In the genomic region with DNA sequence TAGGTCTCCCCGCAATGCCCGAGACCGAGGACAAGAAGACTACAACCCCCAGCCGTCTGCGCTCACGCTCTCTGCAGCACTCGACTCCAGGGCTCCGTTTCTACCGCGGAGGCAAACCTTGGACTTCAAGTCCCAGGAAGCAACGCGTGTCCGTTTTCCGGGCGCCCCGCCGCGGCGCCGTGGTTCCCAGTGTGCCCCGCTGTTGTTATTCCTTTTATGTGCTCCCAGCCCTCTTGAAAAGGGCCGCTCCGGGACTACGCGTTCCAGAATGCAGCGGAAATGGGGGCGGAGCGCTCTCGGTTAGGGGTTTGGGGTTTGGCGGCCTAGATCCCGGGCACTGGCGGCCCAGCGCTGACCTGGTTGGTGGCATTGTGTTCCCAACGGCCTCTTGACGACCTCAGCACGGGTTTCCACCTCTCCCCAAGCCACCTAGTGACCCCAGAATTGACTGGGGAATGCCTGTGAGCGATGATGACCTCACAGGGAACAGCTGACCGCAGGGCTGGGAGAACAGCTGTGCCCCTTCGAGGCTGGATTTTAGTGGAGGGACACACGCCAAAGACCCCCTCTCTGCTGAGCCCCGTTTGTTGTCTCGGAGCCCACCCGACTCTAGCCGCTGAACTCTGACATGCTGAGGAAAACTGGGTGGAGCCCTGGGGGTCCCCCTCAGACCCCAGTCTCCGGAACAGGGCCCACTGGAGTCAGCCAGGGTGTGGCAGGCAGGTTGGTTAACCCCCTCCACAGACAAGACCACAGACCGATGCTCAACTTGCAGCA, we compare ENCODE assay signal across 1 cellular context.
TF ChIP-seq lines count a peak whose summit lies in the region.

No MANE protein-coding gene starts in this region.

TF ChIP-seq in HepG2, 621 proteins besides CTCF, POLR2A, EP300 and RAD21 (continued from another document and continues in another):
- TF ChIP-seq, protein P1, sequence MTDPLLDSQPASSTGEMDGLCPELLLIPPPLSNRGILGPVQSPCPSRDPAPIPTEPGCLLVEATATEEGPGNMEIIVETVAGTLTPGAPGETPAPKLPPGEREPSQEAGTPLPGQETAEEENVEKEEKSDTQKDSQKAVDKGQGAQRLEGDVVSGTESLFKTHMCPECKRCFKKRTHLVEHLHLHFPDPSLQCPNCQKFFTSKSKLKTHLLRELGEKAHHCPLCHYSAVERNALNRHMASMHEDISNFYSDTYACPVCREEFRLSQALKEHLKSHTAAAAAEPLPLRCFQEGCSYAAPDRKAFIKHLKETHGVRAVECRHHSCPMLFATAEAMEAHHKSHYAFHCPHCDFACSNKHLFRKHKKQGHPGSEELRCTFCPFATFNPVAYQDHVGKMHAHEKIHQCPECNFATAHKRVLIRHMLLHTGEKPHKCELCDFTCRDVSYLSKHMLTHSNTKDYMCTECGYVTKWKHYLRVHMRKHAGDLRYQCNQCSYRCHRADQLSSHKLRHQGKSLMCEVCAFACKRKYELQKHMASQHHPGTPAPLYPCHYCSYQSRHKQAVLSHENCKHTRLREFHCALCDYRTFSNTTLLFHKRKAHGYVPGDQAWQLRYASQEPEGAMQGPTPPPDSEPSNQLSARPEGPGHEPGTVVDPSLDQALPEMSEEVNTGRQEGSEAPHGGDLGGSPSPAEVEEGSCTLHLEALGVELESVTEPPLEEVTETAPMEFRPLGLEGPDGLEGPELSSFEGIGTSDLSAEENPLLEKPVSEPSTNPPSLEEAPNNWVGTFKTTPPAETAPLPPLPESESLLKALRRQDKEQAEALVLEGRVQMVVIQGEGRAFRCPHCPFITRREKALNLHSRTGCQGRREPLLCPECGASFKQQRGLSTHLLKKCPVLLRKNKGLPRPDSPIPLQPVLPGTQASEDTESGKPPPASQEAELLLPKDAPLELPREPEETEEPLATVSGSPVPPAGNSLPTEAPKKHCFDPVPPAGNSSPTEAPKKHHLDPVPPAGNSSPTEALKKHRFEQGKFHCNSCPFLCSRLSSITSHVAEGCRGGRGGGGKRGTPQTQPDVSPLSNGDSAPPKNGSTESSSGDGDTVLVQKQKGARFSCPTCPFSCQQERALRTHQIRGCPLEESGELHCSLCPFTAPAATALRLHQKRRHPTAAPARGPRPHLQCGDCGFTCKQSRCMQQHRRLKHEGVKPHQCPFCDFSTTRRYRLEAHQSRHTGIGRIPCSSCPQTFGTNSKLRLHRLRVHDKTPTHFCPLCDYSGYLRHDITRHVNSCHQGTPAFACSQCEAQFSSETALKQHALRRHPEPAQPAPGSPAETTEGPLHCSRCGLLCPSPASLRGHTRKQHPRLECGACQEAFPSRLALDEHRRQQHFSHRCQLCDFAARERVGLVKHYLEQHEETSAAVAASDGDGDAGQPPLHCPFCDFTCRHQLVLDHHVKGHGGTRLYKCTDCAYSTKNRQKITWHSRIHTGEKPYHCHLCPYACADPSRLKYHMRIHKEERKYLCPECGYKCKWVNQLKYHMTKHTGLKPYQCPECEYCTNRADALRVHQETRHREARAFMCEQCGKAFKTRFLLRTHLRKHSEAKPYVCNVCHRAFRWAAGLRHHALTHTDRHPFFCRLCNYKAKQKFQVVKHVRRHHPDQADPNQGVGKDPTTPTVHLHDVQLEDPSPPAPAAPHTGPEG (CRISPR knock-in tag; IDR thresholded peaks at IDR 0.05): peak; percentile 45; the same call in 1 of the 2 replicates
- TF ChIP-seq YY1 (IDR thresholded peaks at IDR 0.05; ENCODE audit: insufficient read depth, insufficient replicate concordance, low read depth, low read length): peak; percentile 72
- TF ChIP-seq MAFK (conservative IDR thresholded peaks at IDR 0.05 in 1 of 2, IDR thresholded peaks at IDR 0.05 in 1 of 2; ENCODE audit: low read length in 2 of 2): no peak
- peak; percentile 75; the same call in 1 of the 2 replicates for TF ChIP-seq YEATS2 (CRISPR knock-in tag; IDR thresholded peaks at IDR 0.05; ENCODE audit: borderline replicate concordance)
- no peak for TF ChIP-seq ZSCAN22 (CRISPR knock-in tag; IDR thresholded peaks at IDR 0.05)
- TF ChIP-seq PHF8 (CRISPR knock-in tag; IDR thresholded peaks at IDR 0.05): peak; percentile 73; the same call in 1 of the 2 replicates
- peak; percentile 78; the same call in 1 of the 2 replicates for TF ChIP-seq DR1 (CRISPR knock-in tag; IDR thresholded peaks at IDR 0.05)
- TF ChIP-seq NR2F6 (IDR thresholded peaks at IDR 0.05): no peak
- peak; percentile 8; the same call in 1 of the 2 replicates for TF ChIP-seq NR2F6 (CRISPR knock-in tag; IDR thresholded peaks at IDR 0.05)
- TF ChIP-seq, protein P2, sequence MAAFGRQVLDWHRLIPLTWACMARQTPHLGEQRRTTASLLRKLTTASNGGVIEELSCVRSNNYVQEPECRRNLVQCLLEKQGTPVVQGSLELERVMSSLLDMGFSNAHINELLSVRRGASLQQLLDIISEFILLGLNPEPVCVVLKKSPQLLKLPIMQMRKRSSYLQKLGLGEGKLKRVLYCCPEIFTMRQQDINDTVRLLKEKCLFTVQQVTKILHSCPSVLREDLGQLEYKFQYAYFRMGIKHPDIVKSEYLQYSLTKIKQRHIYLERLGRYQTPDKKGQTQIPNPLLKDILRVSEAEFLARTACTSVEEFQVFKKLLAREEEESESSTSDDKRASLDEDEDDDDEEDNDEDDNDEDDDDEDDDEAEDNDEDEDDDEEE (CRISPR knock-in tag; IDR thresholded peaks at IDR 0.05): no peak
- no peak for TF ChIP-seq ZNF253 (CRISPR knock-in tag; IDR thresholded peaks at IDR 0.05; ENCODE audit: borderline replicate concordance)
- TF ChIP-seq SATB2 (CRISPR knock-in tag; IDR thresholded peaks at IDR 0.05): no peak
- TF ChIP-seq SP5 (CRISPR knock-in tag; IDR thresholded peaks at IDR 0.05; ENCODE audit: borderline replicate concordance, low read depth): peak; percentile 78
- TF ChIP-seq LRRFIP1 (CRISPR knock-in tag; conservative IDR thresholded peaks at IDR 0.05): no peak
- peak; percentile 75; the same call in 1 of the 2 replicates for TF ChIP-seq NFKB2 (CRISPR knock-in tag; IDR thresholded peaks at IDR 0.05; ENCODE audit: borderline replicate concordance)
- 0 out of 2 replicates have a peak, but pooled peaks have one; percentile 58 for TF ChIP-seq MIER3 (CRISPR knock-in tag; IDR thresholded peaks at IDR 0.05; ENCODE audit: borderline replicate concordance)
- no peak for TF ChIP-seq ZNF800 (CRISPR knock-in tag; IDR thresholded peaks at IDR 0.05)
- peak; percentile 70; the same call in 1 of the 2 replicates for TF ChIP-seq ATF7-NPFF (CRISPR knock-in tag; IDR thresholded peaks at IDR 0.05; ENCODE audit: low read depth)
- TF ChIP-seq ZNF264 (CRISPR knock-in tag; IDR thresholded peaks at IDR 0.05): 0 out of 2 replicates have a peak, but pooled peaks have one; percentile 36
- 0 out of 2 replicates have a peak, but pooled peaks have one; percentile 17 for TF ChIP-seq MYNN (CRISPR knock-in tag; IDR thresholded peaks at IDR 0.05; ENCODE audit: low read depth)
- TF ChIP-seq ZHX2 (IDR thresholded peaks at IDR 0.05; ENCODE audit: low read depth): peak; percentile 65
- 0 out of 2 replicates have a peak, but pooled peaks have one; percentile 44 for TF ChIP-seq ZHX2 (CRISPR knock-in tag; IDR thresholded peaks at IDR 0.05; ENCODE audit: borderline replicate concordance)
- peak; percentile 60; the same call in 1 of the 2 replicates for TF ChIP-seq TGIF2 (CRISPR knock-in tag; IDR thresholded peaks at IDR 0.05)
- peak; percentile 95 for TF ChIP-seq ZNF143 (CRISPR knock-in tag; IDR thresholded peaks at IDR 0.05)
- TF ChIP-seq FOSL2 (CRISPR knock-in tag; IDR thresholded peaks at IDR 0.05): no peak
- TF ChIP-seq SUZ12 (IDR thresholded peaks at IDR 0.05; ENCODE audit: low read depth, low read length): peak; percentile 92
- no peak for TF ChIP-seq MAFG (CRISPR knock-in tag; IDR thresholded peaks at IDR 0.05)
- TF ChIP-seq, protein P3, sequence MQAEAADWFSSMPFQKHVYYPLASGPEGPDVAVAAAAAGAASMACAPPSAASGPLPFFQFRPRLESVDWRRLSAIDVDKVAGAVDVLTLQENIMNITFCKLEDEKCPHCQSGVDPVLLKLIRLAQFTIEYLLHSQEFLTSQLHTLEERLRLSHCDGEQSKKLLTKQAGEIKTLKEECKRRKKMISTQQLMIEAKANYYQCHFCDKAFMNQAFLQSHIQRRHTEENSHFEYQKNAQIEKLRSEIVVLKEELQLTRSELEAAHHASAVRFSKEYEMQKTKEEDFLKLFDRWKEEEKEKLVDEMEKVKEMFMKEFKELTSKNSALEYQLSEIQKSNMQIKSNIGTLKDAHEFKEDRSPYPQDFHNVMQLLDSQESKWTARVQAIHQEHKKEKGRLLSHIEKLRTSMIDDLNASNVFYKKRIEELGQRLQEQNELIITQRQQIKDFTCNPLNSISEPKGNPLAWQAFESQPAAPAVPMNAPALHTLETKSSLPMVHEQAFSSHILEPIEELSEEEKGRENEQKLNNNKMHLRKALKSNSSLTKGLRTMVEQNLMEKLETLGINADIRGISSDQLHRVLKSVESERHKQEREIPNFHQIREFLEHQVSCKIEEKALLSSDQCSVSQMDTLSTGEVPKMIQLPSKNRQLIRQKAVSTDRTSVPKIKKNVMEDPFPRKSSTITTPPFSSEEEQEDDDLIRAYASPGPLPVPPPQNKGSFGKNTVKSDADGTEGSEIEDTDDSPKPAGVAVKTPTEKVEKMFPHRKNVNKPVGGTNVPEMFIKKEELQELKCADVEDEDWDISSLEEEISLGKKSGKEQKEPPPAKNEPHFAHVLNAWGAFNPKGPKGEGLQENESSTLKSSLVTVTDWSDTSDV (CRISPR knock-in tag; IDR thresholded peaks at IDR 0.05): 0 out of 2 replicates have a peak, but pooled peaks have one; percentile 47
- no peak for TF ChIP-seq BRD4 (CRISPR knock-in tag; IDR thresholded peaks at IDR 0.05)
- TF ChIP-seq HNRNPUL1 (IDR thresholded peaks at IDR 0.05; ENCODE audit: low read depth, low read length): no peak
